8 cellular contexts compared by ENCODE assay signal in the genomic region with DNA sequence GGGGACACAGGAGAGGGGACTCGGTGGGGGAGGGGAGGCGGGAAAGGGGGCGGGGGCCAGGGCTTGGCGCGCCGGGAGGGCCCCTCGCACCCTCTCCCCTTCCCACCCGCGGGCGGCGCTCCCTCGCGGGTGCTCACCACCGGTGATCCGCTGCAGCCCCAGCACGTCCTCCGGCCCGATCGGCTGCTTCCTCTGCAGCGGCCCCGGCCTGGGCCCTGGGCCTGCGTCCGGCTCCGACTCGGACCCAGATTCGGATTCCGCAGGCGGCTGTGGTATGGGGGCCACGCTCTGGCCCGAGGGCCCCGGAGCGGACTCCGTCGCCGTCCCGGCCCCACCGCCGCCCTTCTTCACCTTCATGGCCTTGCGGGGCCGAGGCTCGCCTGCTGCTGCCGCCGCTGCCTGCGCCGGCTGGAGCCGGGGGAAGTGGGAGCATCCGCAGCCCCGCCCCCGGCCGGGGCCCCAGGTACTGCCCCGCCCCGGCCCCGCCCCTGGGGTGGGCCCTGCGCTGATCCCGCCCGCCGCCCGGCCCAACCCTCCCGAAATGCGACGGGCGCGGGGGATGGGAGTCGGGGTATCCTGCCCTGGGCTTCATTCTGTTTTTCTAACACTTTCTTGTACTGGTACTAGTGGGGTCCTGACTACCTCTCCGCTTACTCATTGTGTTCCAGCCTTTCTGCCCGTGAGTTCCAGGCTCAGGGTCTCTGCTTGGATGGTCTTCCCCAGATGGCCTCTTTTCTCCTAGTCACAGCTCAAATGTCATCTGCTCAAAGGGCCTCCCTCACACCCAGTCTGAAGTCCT. TPM values are rescaled to one million over a fixed set of nuclear protein-coding genes. Genes with fewer than 3 reads are reported as not detected.
DNase-seq lines count a peak whose midpoint lies in the region; ATAC-seq and TF ChIP-seq lines count a peak whose summit lies in the region.

A gene (minus strand): TSS at position 424 of the 799 bp plus-strand sequence. CDS start 67 bp downstream, at position 357.

- H3K9me3 ChIP-seq in BE2C (no peaks in the 10 kb centered on the region), Peyer's patch (no peaks in the 10 kb centered on the region)

- TF ChIP-seq POLR2A in Peyer's patch (IDR thresholded peaks at IDR 0.05) = peak; percentile 70 to 77

- H3K27me3 Mint-ChIP-seq in activated T-helper 2 cell treated with anti-CD3 and anti-CD28 coated beads, Interferon-gamma antibody, Interleukin-2, Interleukin-4, amounts not matched to agents 10 μg/mL and 5 μg/mL and 100 μg/mL, durations not matched to agents 14 hours and 24 hours and 36 hours (ENCODE audit: low read depth) = no peaks in the 10 kb centered on the region
- no peaks in the 10 kb centered on the region for H3K27me3 Mint-ChIP-seq in nephron (ENCODE audit: low read depth)

- H3K4me3 ChIP-seq in BE2C (ENCODE audit: low read depth, low read length) (peak within 1 kb of the TSS; percentile 63), Peyer's patch (peak within 1 kb of the TSS; percentile 68 to 96 (median 82)), fibroblast of the aortic adventitia (ENCODE audit: low read depth, low read length) (peak within 1 kb of the TSS; percentile 78)

- H3K4me3 Mint-ChIP-seq in activated T-helper 2 cell treated with anti-CD3 and anti-CD28 coated beads, Interferon-gamma antibody, Interleukin-2, Interleukin-4, amounts not matched to agents 10 μg/mL and 5 μg/mL and 100 μg/mL, durations not matched to agents 14 hours and 24 hours and 36 hours (ENCODE audit: low read depth) = peak within 1 kb of the TSS; percentile 97
- peak within 1 kb of the TSS; percentile 89 to 99 (median 94) for H3K4me3 Mint-ChIP-seq in nephron

- H3K36me3 ChIP-seq in BE2C (peaks cover 7% of the 10 kb centered on the region), Peyer's patch (peaks cover 0 to 41% (median 0%) of the 10 kb centered on the region in 3 donors)

- intact Hi-C loops in activated T-helper 2 cell treated with anti-CD3 and anti-CD28 coated beads, Interferon-gamma antibody, Interleukin-2, Interleukin-4, amounts not matched to agents 10 μg/mL and 5 μg/mL and 100 μg/mL, durations not matched to agents 14 hours and 24 hours and 36 hours (cut with micrococcal nuclease) = loop anchor here (2.0 kb wide), 2 partner anchors 18 to 46 kb away; a partner anchor contains a TSS

- ATAC-seq in GM19324 (IDR thresholded peaks at IDR 0.05; ENCODE audit: low FRiP score, unreplicated experiment) = peak; percentile 66
- ATAC-seq in stimulated activated naive CD8-positive, alpha-beta T cell treated with anti-CD3 and anti-CD28 coated beads, Interleukin-15, Interleukin-2, amounts not matched to agents 100 U/mL and 50 U/mL, for 24 hours = peak; percentile 85

- H3K4me1 Mint-ChIP-seq in activated T-helper 2 cell treated with anti-CD3 and anti-CD28 coated beads, Interferon-gamma antibody, Interleukin-2, Interleukin-4, amounts not matched to agents 10 μg/mL and 5 μg/mL and 100 μg/mL, durations not matched to agents 14 hours and 24 hours and 36 hours (ENCODE audit: low read depth) = peaks cover 47% of the 10 kb centered on the region
- H3K4me1 Mint-ChIP-seq in nephron = peaks cover 31% of the 10 kb centered on the region

- H3K36me3 Mint-ChIP-seq in activated T-helper 2 cell treated with anti-CD3 and anti-CD28 coated beads, Interferon-gamma antibody, Interleukin-2, Interleukin-4, amounts not matched to agents 10 μg/mL and 5 μg/mL and 100 μg/mL, durations not matched to agents 14 hours and 24 hours and 36 hours (ENCODE audit: low read depth) = peaks cover 47% of the 10 kb centered on the region
- peaks cover 29% of the 10 kb centered on the region for H3K36me3 Mint-ChIP-seq in nephron (ENCODE audit: low read depth)

- H3K27me3 ChIP-seq in BE2C (no peaks in the 10 kb centered on the region), Peyer's patch (no peaks in the 10 kb centered on the region)

- H3K27ac Mint-ChIP-seq in activated T-helper 2 cell treated with anti-CD3 and anti-CD28 coated beads, Interferon-gamma antibody, Interleukin-2, Interleukin-4, amounts not matched to agents 10 μg/mL and 5 μg/mL and 100 μg/mL, durations not matched to agents 14 hours and 24 hours and 36 hours = peak within 1 kb of the TSS; percentile 76
- H3K27ac Mint-ChIP-seq in nephron = peak within 1 kb of the TSS; percentile 87 to 96 (median 88)

- H3K27ac ChIP-seq in Peyer's patch = peak within 1 kb of the TSS; percentile 65 to 83 (median 72)

- H3K9me3 Mint-ChIP-seq in activated T-helper 2 cell treated with anti-CD3 and anti-CD28 coated beads, Interferon-gamma antibody, Interleukin-2, Interleukin-4, amounts not matched to agents 10 μg/mL and 5 μg/mL and 100 μg/mL, durations not matched to agents 14 hours and 24 hours and 36 hours = no peaks in the 10 kb centered on the region
- H3K9me3 Mint-ChIP-seq in nephron = no peaks in the 10 kb centered on the region

- no peak for TF ChIP-seq CTCF in BE2C (IDR thresholded peaks at IDR 0.05; ENCODE audit: low read depth, low read length)
- TF ChIP-seq CTCF in Peyer's patch (IDR thresholded peaks at IDR 0.05) = peak in 1 of 6 experiments; percentile 5
- TF ChIP-seq CTCF in fibroblast of the aortic adventitia (IDR thresholded peaks at IDR 0.05; ENCODE audit: insufficient read depth, low read length) = no peak
- TF ChIP-seq CTCF in nephron (IDR thresholded peaks at IDR 0.05; ENCODE audit: unreplicated experiment in 3 of 3) = no peak

- H3K4me1 ChIP-seq in BE2C (no peaks in the 10 kb centered on the region), Peyer's patch (peaks cover 0 to 29% (median 15%) of the 10 kb centered on the region in 4 donors)

- DNase-seq in BE2C = peak; percentile 76
- DNase-seq in HUDEP-2 (lab: John Stamatoyannopoulos, UW; ENCODE audit: unreplicated experiment in 76 of 76) = peak in 50 of 76 experiments; percentile 15 to 73 (median 44)
- DNase-seq in Peyer's patch = peak; percentile 83 to 92 (median 88)
- DNase-seq in activated T-helper 2 cell treated with anti-CD3 and anti-CD28 coated beads, Interferon-gamma antibody, Interleukin-2, Interleukin-4, amounts not matched to agents 10 μg/mL and 5 μg/mL and 100 μg/mL, durations not matched to agents 14 hours and 24 hours and 36 hours (ENCODE audit: low spot score) = peak; percentile 70
- peak; percentile 47 for DNase-seq in fibroblast of the aortic adventitia (ENCODE audit: low read depth)
- peak; percentile 88 for DNase-seq in stimulated activated naive CD8-positive, alpha-beta T cell treated with anti-CD3 and anti-CD28 coated beads, Interleukin-15, Interleukin-2, amounts not matched to agents 100 U/mL and 50 U/mL, for 24 hours

RNA-seq across cellular contexts. Expression of the gene that starts here (rescaled TPM):
- polyA plus RNA-seq in BE2C (2012; ENCODE audit: insufficient read depth, insufficient read length, low read depth) = 22.6 TPM
- total RNA-seq in Peyer's patch (10 to 100 TPM; 22.6 to 39.2 (median 31.4) TPM), fibroblast of the aortic adventitia (ENCODE audit: low replicate concordance) (12.2 and 18.2 TPM in 2 replicates)
- 55.3 and 63.9 TPM in 2 replicates for total RNA-seq in activated T-helper 2 cell treated with anti-CD3 and anti-CD28 coated beads, Interferon-gamma antibody, Interleukin-2, Interleukin-4, amounts not matched to agents 10 μg/mL and 5 μg/mL and 100 μg/mL, durations not matched to agents 14 hours and 24 hours and 36 hours

Comparison
In these comparisons a context has a peak if more than half of its experiments do, and no peak if none do; other contexts are left out.
1. Peak in every context shown above with its lines: DNase-seq, ATAC-seq, H3K4me3 ChIP-seq and H3K27ac ChIP-seq.